Comparison of ENCODE assay signal across 18 cellular contexts in the genomic region with DNA sequence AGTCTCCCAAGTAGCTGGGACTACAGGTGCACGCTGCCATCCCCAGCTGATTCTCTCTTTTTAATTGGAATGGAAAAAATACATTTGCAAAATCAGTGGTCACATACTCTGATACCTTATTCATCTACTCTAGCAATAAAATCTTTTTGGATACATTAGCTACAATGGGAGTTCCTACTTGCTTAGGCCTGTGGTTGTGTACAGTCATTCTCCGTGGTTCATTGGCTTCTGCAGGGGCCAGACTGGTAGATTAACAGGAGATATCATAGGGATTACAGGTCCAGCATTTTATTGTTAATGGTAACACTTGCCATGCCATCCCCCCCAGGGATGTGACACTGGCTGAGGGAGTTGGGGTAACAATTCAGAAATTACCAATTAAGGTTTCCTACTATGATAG.
"Had no signal": no experiment of that assay in that cellular context is flagged by ENCODE, and none has a peak within 500 bp of the region (broad histone marks: within the 10 kb centered on the region; RNA-seq: fewer than 3 reads in every experiment).

No MANE protein-coding gene starts in this region.

- H3K4me3 ChIP-seq: lower lobe of right lung, ovary, prostate gland, right atrium auricular region, upper lobe of left lung had no signal

- H3K4me1 ChIP-seq: lower lobe of right lung, prostate gland, upper lobe of left lung had no signal

- DNase-seq: activated CD4-positive, alpha-beta memory T cell treated with anti-CD3 and anti-CD28 coated beads, Interleukin-2, amount 10 ng/mL, durations not matched to agents 7 days and 5 days; activated CD4-positive, alpha-beta T cell treated with anti-CD3 and anti-CD28 coated beads, Interleukin-2, amount 10 ng/mL, durations not matched to agents 24 days and 14 days; activated effector memory CD4-positive, alpha-beta T cell treated with Interleukin-2 at 50 U/mL for 16 hours; activated naive CD4-positive, alpha-beta T cell treated with anti-CD3 and anti-CD28 coated beads for 36 hours; activated T-cell treated with anti-CD3 and anti-CD28 coated beads, Interleukin-2, amount 50 U/mL, for 72 hours; aorta; cortex of kidney; endodermal cell; lower lobe of right lung; natural killer cell; ovary; stimulated activated CD4-positive, alpha-beta T cell treated with anti-CD3 and anti-CD28 coated beads, Interleukin-4, amount 100 ng/mL, for 4 hours; stimulated activated naive CD8-positive, alpha-beta T cell treated with anti-CD3 and anti-CD28 coated beads, Interleukin-15, Interleukin-2, amounts not matched to agents 100 U/mL and 50 U/mL, for 24 hours; upper lobe of left lung had no signal

- H3K36me3 ChIP-seq: lower lobe of right lung, ovary, prostate gland, right atrium auricular region, upper lobe of left lung had no signal

- H3K27me3 ChIP-seq: ovary, right atrium auricular region, upper lobe of left lung had no signal

- H3K9me3 ChIP-seq: lower lobe of right lung, ovary, prostate gland, upper lobe of left lung had no signal

- H3K27ac ChIP-seq: epithelial cell of prostate, lower lobe of right lung, ovary, prostate gland, right atrium auricular region, upper lobe of left lung, VCaP had no signal
